In the genomic region with DNA sequence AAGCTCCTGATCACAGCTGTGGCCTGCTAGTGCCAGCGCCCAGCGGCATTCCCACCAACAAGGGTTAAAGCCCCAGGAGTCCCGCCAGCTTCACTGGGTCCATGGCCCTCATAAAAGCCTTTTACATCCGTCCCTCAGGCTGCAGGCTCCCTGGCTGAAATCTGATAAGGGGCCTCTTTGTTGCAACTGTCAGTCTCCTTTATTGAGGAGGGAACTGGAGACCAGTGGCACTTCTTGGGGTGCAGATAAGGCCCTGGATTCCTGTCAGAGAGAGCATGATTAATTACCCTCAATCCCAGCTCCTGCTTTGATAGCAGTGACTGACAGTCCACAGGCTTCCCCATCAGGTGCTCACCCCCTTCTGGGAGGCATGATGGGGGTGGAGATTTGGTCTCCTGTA, we compare ENCODE assay signal across 20 cellular contexts. TPM values are rescaled to one million over a fixed set of nuclear protein-coding genes. Genes with fewer than 3 reads are reported as not detected.
DNase-seq lines count a peak whose midpoint lies in the region; FAIRE-seq and TF ChIP-seq lines count a peak whose summit lies in the region.
"Had no signal": no experiment of that assay in that cellular context is flagged by ENCODE, and none has a peak within 500 bp of the region (broad histone marks: within the 10 kb centered on the region; RNA-seq: fewer than 3 reads in every experiment).

No MANE protein-coding gene starts in this region.

- H3K27me3 Mint-ChIP-seq in activated T-helper 1 cell treated with anti-CD3 and anti-CD28 coated beads, Interleukin-12 subunit alpha, Interleukin-12 subunit beta, Interleukin-2, Interleukin-4 antibody, amounts not matched to agents 30 ng/mL and 10 ng/mL and 1 ng/mL, durations not matched to agents 14 hours and 24 hours and 36 hours (ENCODE audit: insufficient read depth) = no peaks in the 10 kb centered on the region
- H3K27me3 Mint-ChIP-seq in CD8-positive, alpha-beta memory T cell = no peaks in the 10 kb centered on the region

- DNase-seq in Ammon's horn (ENCODE audit: low spot score) = peak; percentile 57
- DNase-seq in NCI-H146 treated with DMSO at 0.1 percent for 48 hours (lab: John Stamatoyannopoulos, UW; ENCODE audit: unreplicated experiment) = peak; percentile 58
- no peak for DNase-seq in activated T-helper 1 cell treated with anti-CD3 and anti-CD28 coated beads, Interleukin-12 subunit alpha, Interleukin-12 subunit beta, Interleukin-2, Interleukin-4 antibody, amounts not matched to agents 30 ng/mL and 10 ng/mL and 1 ng/mL, durations not matched to agents 14 hours and 24 hours and 36 hours (ENCODE audit: low spot score)
- peak; percentile 66 for DNase-seq in medulla oblongata (ENCODE audit: extremely low spot score)
- DNase-seq in CD8-positive, alpha-beta memory T cell = no peak
- no peak for DNase-seq in smooth muscle cell (lab: John Stamatoyannopoulos, UW; ENCODE audit: unreplicated experiment)
- no peak for DNase-seq in D721Med (ENCODE audit: insufficient read length, low spot score)
- no peak for DNase-seq in left ventricle myocardium inferior
- DNase-seq: activated CD4-positive, alpha-beta T cell treated with anti-CD3 and anti-CD28 coated beads, Interleukin-2, amount 50 U/mL, for 1 hour; activated effector memory CD4-positive, alpha-beta T cell treated with Interleukin-2 at 50 U/mL for 16 hours; COR-L47; heart right ventricle; kidney glomerular epithelial cell; NCI-H187 treated with DMSO at 0.1 percent for 48 hours; pancreas; PC-9; small intestine had no signal

- no peak overlapping the region for H3K27ac ChIP-seq in CD8-positive, alpha-beta memory T cell (ENCODE audit: low read depth, low read length)
- H3K27ac ChIP-seq in smooth muscle cell (ENCODE audit: low read depth) (no peak overlapping the region), left ventricle myocardium inferior (replicated peaks) (no peak overlapping the region)
- H3K27ac ChIP-seq: heart right ventricle, pancreas, PC-9 had no signal

- no peaks in the 10 kb centered on the region for H3K9me3 ChIP-seq in CD8-positive, alpha-beta memory T cell (ENCODE audit: low read length)
- no peaks in the 10 kb centered on the region for H3K9me3 ChIP-seq in smooth muscle cell (replicated peaks; ENCODE audit: low read depth)
- no peaks in the 10 kb centered on the region for H3K9me3 ChIP-seq in left ventricle myocardium inferior (replicated peaks)
- H3K9me3 ChIP-seq: heart right ventricle, pancreas had no signal

- TF ChIP-seq CTCF in smooth muscle cell (IDR thresholded peaks at IDR 0.05; ENCODE audit: borderline replicate concordance, insufficient read depth, poor library complexity, severe bottlenecking) (no peak), D721Med (IDR thresholded peaks at IDR 0.05; ENCODE audit: insufficient read depth, missing control alignments) (no peak), left ventricle myocardium inferior (IDR thresholded peaks at IDR 0.05; ENCODE audit: borderline replicate concordance) (no peak)

- peak overlapping the region; percentile 14 for H3K27ac Mint-ChIP-seq in activated T-helper 1 cell treated with anti-CD3 and anti-CD28 coated beads, Interleukin-12 subunit alpha, Interleukin-12 subunit beta, Interleukin-2, Interleukin-4 antibody, amounts not matched to agents 30 ng/mL and 10 ng/mL and 1 ng/mL, durations not matched to agents 14 hours and 24 hours and 36 hours
- H3K27ac Mint-ChIP-seq in CD8-positive, alpha-beta memory T cell = peak overlapping the region in 2 of 8 donors; percentile 24 to 32

- H3K9me3 Mint-ChIP-seq in activated T-helper 1 cell treated with anti-CD3 and anti-CD28 coated beads, Interleukin-12 subunit alpha, Interleukin-12 subunit beta, Interleukin-2, Interleukin-4 antibody, amounts not matched to agents 30 ng/mL and 10 ng/mL and 1 ng/mL, durations not matched to agents 14 hours and 24 hours and 36 hours = no peaks in the 10 kb centered on the region
- no peaks in the 10 kb centered on the region for H3K9me3 Mint-ChIP-seq in CD8-positive, alpha-beta memory T cell

- no peaks in the 10 kb centered on the region for H4K20me1 ChIP-seq in smooth muscle cell (ENCODE audit: low read depth)

- 38% methylated on average over 4 of the region's 4 CpGs for WGBS in smooth muscle cell (ENCODE audit: low lambda C conversion rate)

- H3K36me3 Mint-ChIP-seq in activated T-helper 1 cell treated with anti-CD3 and anti-CD28 coated beads, Interleukin-12 subunit alpha, Interleukin-12 subunit beta, Interleukin-2, Interleukin-4 antibody, amounts not matched to agents 30 ng/mL and 10 ng/mL and 1 ng/mL, durations not matched to agents 14 hours and 24 hours and 36 hours (ENCODE audit: low read depth) = peaks cover 23% of the 10 kb centered on the region
- H3K36me3 Mint-ChIP-seq in CD8-positive, alpha-beta memory T cell = peaks cover 0 to 82% (median 4%) of the 10 kb centered on the region in 3 donors

- H3K4me3 ChIP-seq in CD8-positive, alpha-beta memory T cell (ENCODE audit: low read length) = no peak overlapping the region
- no peak overlapping the region for H3K4me3 ChIP-seq in smooth muscle cell
- H3K4me3 ChIP-seq in left ventricle myocardium inferior = no peak overlapping the region
- H3K4me3 ChIP-seq: heart right ventricle, pancreas, PC-9 had no signal

- intact Hi-C loops in activated T-helper 1 cell treated with anti-CD3 and anti-CD28 coated beads, Interleukin-12 subunit alpha, Interleukin-12 subunit beta, Interleukin-2, Interleukin-4 antibody, amounts not matched to agents 30 ng/mL and 10 ng/mL and 1 ng/mL, durations not matched to agents 14 hours and 24 hours and 36 hours (cut with micrococcal nuclease) = no loop called here
- intact Hi-C loops in left ventricle myocardium inferior (cut with micrococcal nuclease) = no loop called here

- no peak for FAIRE-seq in D721Med (lab: Jason Lieb, UNC)
- FAIRE-seq: G401.6, GM12891, H1, pancreas, small intestine had no signal

- peaks cover 24% of the 10 kb centered on the region for H3K36me3 ChIP-seq in CD8-positive, alpha-beta memory T cell (ENCODE audit: insufficient read depth, low read length)
- H3K36me3 ChIP-seq in smooth muscle cell (ENCODE audit: low read depth) (no peaks in the 10 kb centered on the region), left ventricle myocardium inferior (peaks cover under 1% of the 10 kb centered on the region)

- H3K4me1 ChIP-seq in CD8-positive, alpha-beta memory T cell (ENCODE audit: insufficient read depth, low read length) = peaks cover 4% of the 10 kb centered on the region
- H3K4me1 ChIP-seq in smooth muscle cell (ENCODE audit: low read depth) (peaks cover 31% of the 10 kb centered on the region), left ventricle myocardium inferior (peaks cover 29% of the 10 kb centered on the region)
- H3K4me1 ChIP-seq: pancreas had no signal

- CTCF ChIA-PET in CD8-positive, alpha-beta memory T cell (lab: Charles Lee) = no interaction called here

- H3K4me3 Mint-ChIP-seq in activated T-helper 1 cell treated with anti-CD3 and anti-CD28 coated beads, Interleukin-12 subunit alpha, Interleukin-12 subunit beta, Interleukin-2, Interleukin-4 antibody, amounts not matched to agents 30 ng/mL and 10 ng/mL and 1 ng/mL, durations not matched to agents 14 hours and 24 hours and 36 hours = no peak overlapping the region
- no peak overlapping the region for H3K4me3 Mint-ChIP-seq in CD8-positive, alpha-beta memory T cell

- no peaks in the 10 kb centered on the region for H3F3A ChIP-seq in smooth muscle cell (ENCODE audit: low read depth)

- no peak overlapping the region for H2AFZ ChIP-seq in smooth muscle cell (ENCODE audit: low read depth)
- H2AFZ ChIP-seq: PC-9 had no signal

- POLR2A ChIA-PET in CD8-positive, alpha-beta memory T cell (lab: Charles Lee) = no interaction called here

- H3K4me1 Mint-ChIP-seq in activated T-helper 1 cell treated with anti-CD3 and anti-CD28 coated beads, Interleukin-12 subunit alpha, Interleukin-12 subunit beta, Interleukin-2, Interleukin-4 antibody, amounts not matched to agents 30 ng/mL and 10 ng/mL and 1 ng/mL, durations not matched to agents 14 hours and 24 hours and 36 hours (ENCODE audit: low read depth) = peaks cover 11% of the 10 kb centered on the region
- peaks cover 0 to 2% (median 0%) of the 10 kb centered on the region in 3 donors for H3K4me1 Mint-ChIP-seq in CD8-positive, alpha-beta memory T cell

- no peak overlapping the region for H3K9ac ChIP-seq in smooth muscle cell (ENCODE audit: low read depth)

- no peak overlapping the region for H3K4me2 ChIP-seq in smooth muscle cell
- H3K4me2 ChIP-seq: PC-9 had no signal

- no peaks in the 10 kb centered on the region for H3K79me2 ChIP-seq in smooth muscle cell (ENCODE audit: low read depth)

- no peaks in the 10 kb centered on the region for H3K27me3 ChIP-seq in CD8-positive, alpha-beta memory T cell (ENCODE audit: insufficient read depth, low read length, poor library complexity, severe bottlenecking)
- H3K27me3 ChIP-seq in smooth muscle cell (ENCODE audit: low read depth) (no peaks in the 10 kb centered on the region), left ventricle myocardium inferior (ENCODE audit: low read depth) (no peaks in the 10 kb centered on the region)
- H3K27me3 ChIP-seq: heart right ventricle, pancreas had no signal

RNA-seq across cellular contexts. Expression of gene CLK3, which starts 30.9 kb away (rescaled TPM):
- total RNA-seq in activated T-helper 1 cell treated with anti-CD3 and anti-CD28 coated beads, Interleukin-12 subunit alpha, Interleukin-12 subunit beta, Interleukin-2, Interleukin-4 antibody, amounts not matched to agents 30 ng/mL and 10 ng/mL and 1 ng/mL, durations not matched to agents 14 hours and 24 hours and 36 hours = 103 and 107 TPM in 2 replicates
- 100 to 1,000 TPM in 1 of 2 experiments, 10 to 100 TPM in 1; 96.8 to 101 TPM for total RNA-seq in CD8-positive, alpha-beta memory T cell
- polyA plus RNA-seq in CD8-positive, alpha-beta memory T cell = 84.7 TPM
- total RNA-seq in smooth muscle cell = 92.4 and 105 TPM in 2 replicates
- polyA plus RNA-seq in smooth muscle cell = 68.8 and 72.6 TPM in 2 replicates
- 53.1 TPM for total RNA-seq in left ventricle myocardium inferior

RNA-seq across cellular contexts. Expression of gene ARID3B, which starts 43.8 kb away (rescaled TPM):
- 48.8 and 53.6 TPM in 2 replicates for total RNA-seq in activated T-helper 1 cell treated with anti-CD3 and anti-CD28 coated beads, Interleukin-12 subunit alpha, Interleukin-12 subunit beta, Interleukin-2, Interleukin-4 antibody, amounts not matched to agents 30 ng/mL and 10 ng/mL and 1 ng/mL, durations not matched to agents 14 hours and 24 hours and 36 hours
- total RNA-seq in CD8-positive, alpha-beta memory T cell = 10 to 100 TPM; 30.1 to 31.1 TPM
- 13.0 TPM for polyA plus RNA-seq in CD8-positive, alpha-beta memory T cell
- total RNA-seq in smooth muscle cell (7.2 and 7.3 TPM in 2 replicates), left ventricle myocardium inferior (2.0 TPM)
- 7.7 and 17.9 TPM in 2 replicates for polyA plus RNA-seq in smooth muscle cell

Comparison
In these comparisons a context has a peak if more than half of its experiments do, and no peak if none do; other contexts are left out.
1. DNase-seq: peak in Ammon's horn (single experiment), NCI-H146 treated with DMSO at 0.1 percent for 48 hours (single experiment) and medulla oblongata (single experiment); none in activated T-helper 1 cell treated with anti-CD3 and anti-CD28 coated beads, Interleukin-12 subunit alpha, Interleukin-12 subunit beta, Interleukin-2, Interleukin-4 antibody, amounts not matched to agents 30 ng/mL and 10 ng/mL and 1 ng/mL, durations not matched to agents 14 hours and 24 hours and 36 hours (single experiment), CD8-positive, alpha-beta memory T cell (0 of 5), smooth muscle cell (single experiment), D721Med (single experiment) and left ventricle myocardium inferior (single experiment).